ENCODE assay signal across 19 cellular contexts in the genomic region with DNA sequence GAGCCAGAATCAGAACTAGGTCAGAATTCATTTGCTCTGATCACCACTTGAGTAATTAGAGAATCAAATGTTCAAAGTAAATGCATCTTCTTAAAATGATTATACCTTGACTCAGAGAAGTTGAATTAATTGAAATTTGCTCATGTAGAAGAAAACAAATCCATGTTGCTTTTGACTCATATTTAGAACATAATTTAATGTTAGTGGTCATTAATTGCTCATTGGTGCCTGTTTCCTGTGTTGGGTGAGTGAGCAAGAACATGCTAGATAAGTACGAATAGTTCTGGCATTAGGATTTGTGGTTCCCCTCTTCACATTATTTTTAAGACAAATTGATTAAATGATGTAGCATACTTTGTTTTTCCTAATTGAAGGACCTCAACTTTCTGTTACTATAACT. TPM values are rescaled to one million over a fixed set of nuclear protein-coding genes. Genes with fewer than 3 reads are reported as not detected.
DNase-seq lines count a peak whose midpoint lies in the region; ATAC-seq, FAIRE-seq and TF ChIP-seq lines count a peak whose summit lies in the region.
"Had no signal": no experiment of that assay in that cellular context is flagged by ENCODE, and none has a peak within 500 bp of the region (broad histone marks: within the 10 kb centered on the region; RNA-seq: fewer than 3 reads in every experiment).

No MANE protein-coding gene starts in this region.

- in situ Hi-C loops in mammary epithelial cell (cut with MboI; ENCODE audit: low sequenced_read_pairs in 2 of 2) = no loop called here

- H3K27me3 ChIP-seq in mammary epithelial cell (ENCODE audit: insufficient read depth, low read length) (no peaks in the 10 kb centered on the region), astrocyte (ENCODE audit: insufficient read depth, low read length) (no peaks in the 10 kb centered on the region), pancreas (no peaks in the 10 kb centered on the region)
- H3K27me3 ChIP-seq: BLaER1 treated with 17β-estradiol and CSF1 and Interleukin-3, amounts not matched to agents 10 nM and 100 nM had no signal

- TF ChIP-seq CTCF in mammary epithelial cell (conservative IDR thresholded peaks at IDR 0.05 in 1 of 2, IDR thresholded peaks at IDR 0.05 in 1 of 2; ENCODE audit: extremely low read depth in 1 of 2, insufficient read depth in 1 of 2, low read depth in 1 of 2, low read length in 2 of 2) (no peak), MCF 10A (IDR thresholded peaks at IDR 0.05; ENCODE audit: unreplicated experiment) (no peak), astrocyte (IDR thresholded peaks at IDR 0.05; ENCODE audit: insufficient read depth, low read depth, low read length) (no peak), pancreas (IDR thresholded peaks at IDR 0.05) (no peak)

- H3K4me1 ChIP-seq in mammary epithelial cell (ENCODE audit: insufficient read depth, low read length) (peaks cover 4% of the 10 kb centered on the region), astrocyte (ENCODE audit: insufficient read depth, low read length) (no peaks in the 10 kb centered on the region), pancreas (peaks cover 0 to 15% (median 3%) of the 10 kb centered on the region in 3 donors)

- CTCF ChIA-PET in mammary epithelial cell (lab: Charles Lee; ENCODE audit: low non-redundant PET) = no interaction called here
- CTCF ChIA-PET in MCF 10A (lab: Yijun Ruan, JAX) = interaction anchor here (0.7 to 0.8 kb wide), 2 partner anchors 12 to 23 kb away, joined by 3 read pairs; no protein-coding TSS in a partner anchor

- BruUV-seq in mammary epithelial cell (replicated peaks; lab: Mats Ljungman, UMichigan) (no TSS peak), MCF 10A (replicated peaks; lab: Mats Ljungman, UMichigan) (no TSS peak)

- H3K4me2 ChIP-seq in mammary epithelial cell (ENCODE audit: insufficient read depth, low read depth, low read length) (no peak overlapping the region), astrocyte (ENCODE audit: low read length) (no peak overlapping the region)

- H3K9me3 ChIP-seq in mammary epithelial cell (replicated peaks; ENCODE audit: insufficient read depth, low read length) (no peaks in the 10 kb centered on the region), astrocyte (ENCODE audit: insufficient read depth, low read depth, low read length) (no peaks in the 10 kb centered on the region), pancreas (no peaks in the 10 kb centered on the region)
- H3K9me3 ChIP-seq: BLaER1 treated with 17β-estradiol and CSF1 and Interleukin-3, amounts not matched to agents 10 nM and 100 nM; HAP-1 had no signal

- FAIRE-seq in astrocyte (lab: Jason Lieb, UNC) (no peak), pancreas (lab: Jason Lieb, UNC) (no peak)

- H3K27me3 Mint-ChIP-seq in MCF 10A (ENCODE audit: insufficient read depth, unreplicated experiment) = no peaks in the 10 kb centered on the region
- H3K27me3 Mint-ChIP-seq in astrocyte (ENCODE audit: low read depth, unreplicated experiment) = no peaks in the 10 kb centered on the region

- H3K9me3 Mint-ChIP-seq in MCF 10A (ENCODE audit: unreplicated experiment) = no peaks in the 10 kb centered on the region
- no peaks in the 10 kb centered on the region for H3K9me3 Mint-ChIP-seq in astrocyte (ENCODE audit: unreplicated experiment)

- H4K20me1 ChIP-seq in mammary epithelial cell (ENCODE audit: insufficient read depth, low read length) (no peaks in the 10 kb centered on the region), astrocyte (ENCODE audit: insufficient read depth, low read length) (peaks cover 68% of the 10 kb centered on the region)

- POLR2A ChIA-PET in MCF 10A (lab: Yijun Ruan, JAX) = interaction anchor here (1.2 kb wide), 1 partner anchor 19 kb away, joined by 3 read pairs; a partner anchor contains a TSS

- 87% methylated on average over 1 of the region's 1 CpG for WGBS in mammary epithelial cell (ENCODE audit: low coverage, missing lambda C conversion rate)
- 87 to 92% methylated on average over 1 of the region's 1 CpG for WGBS in pancreas, 2 donors

- ATAC-seq in GM18511 (IDR thresholded peaks at IDR 0.05; ENCODE audit: unreplicated experiment) = no peak
- ATAC-seq in pancreas = no peak
- no peak for ATAC-seq in GM21528 (IDR thresholded peaks at IDR 0.05; ENCODE audit: low FRiP score, unreplicated experiment)

- H3K4me1 Mint-ChIP-seq in MCF 10A (ENCODE audit: insufficient read depth, unreplicated experiment) (peaks cover 10% of the 10 kb centered on the region), astrocyte (ENCODE audit: low read depth, unreplicated experiment) (peaks cover 29% of the 10 kb centered on the region)

- H3K36me3 Mint-ChIP-seq in MCF 10A (ENCODE audit: insufficient read depth, unreplicated experiment) (no peaks in the 10 kb centered on the region), astrocyte (ENCODE audit: low read depth, unreplicated experiment) (no peaks in the 10 kb centered on the region)

- H3K36me3 ChIP-seq in mammary epithelial cell (ENCODE audit: insufficient read depth, low read length) (peaks cover 2% of the 10 kb centered on the region), astrocyte (ENCODE audit: insufficient read depth, low read length) (no peaks in the 10 kb centered on the region), pancreas (no peaks in the 10 kb centered on the region)
- H3K36me3 ChIP-seq: BLaER1 treated with 17β-estradiol and CSF1 and Interleukin-3, amounts not matched to agents 10 nM and 100 nM; HAP-1 had no signal

- DNase-seq in mammary epithelial cell (peak; percentile 11), MCF 10A (ENCODE audit: unreplicated experiment) (no peak), astrocyte (ENCODE audit: low read depth) (peak; percentile 78), glomerular visceral epithelial cell (ENCODE audit: extremely low spot score) (peak; percentile 29), germinal center (ENCODE audit: low spot score) (no peak), pancreas (no peak)
- DNase-seq: IMR-90; Karpas-422; NCI-H1105; NCI-H1694 treated with DMSO at 0.1 percent for 48 hours; NCI-H345; NCI-H526 treated with DMSO at 0.1 percent for 48 hours; NK-92 treated with Interleukin-12 subunit alpha and Interleukin-12 subunit beta, amount 100 ng/mL, for 24 hours; RPMI8226; SIG-M5 had no signal

- H3K27ac Mint-ChIP-seq in MCF 10A (ENCODE audit: low read depth, unreplicated experiment) (no peak overlapping the region), astrocyte (ENCODE audit: unreplicated experiment) (no peak overlapping the region)

- H3K9ac ChIP-seq in mammary epithelial cell (ENCODE audit: insufficient read depth, low read length) = no peak overlapping the region
- H3K9ac ChIP-seq in astrocyte (ENCODE audit: low read length) = no peak overlapping the region
- H3K9ac ChIP-seq: BLaER1 treated with 17β-estradiol and CSF1 and Interleukin-3, amounts not matched to agents 10 nM and 100 nM had no signal

- H2AFZ ChIP-seq in mammary epithelial cell (ENCODE audit: low read depth, low read length) = no peak overlapping the region
- no peak overlapping the region for H2AFZ ChIP-seq in astrocyte (ENCODE audit: low read depth, low read length)

- intact Hi-C loops in mammary epithelial cell (cut with micrococcal nuclease) (no loop called here), MCF 10A (cut with micrococcal nuclease) (no loop called here), pancreas (cut with DNase I) (no loop called here)

- peaks cover 96% of the 10 kb centered on the region for H3K79me2 ChIP-seq in mammary epithelial cell (ENCODE audit: insufficient read depth, low read length)
- H3K79me2 ChIP-seq in astrocyte (ENCODE audit: insufficient read depth, low read length) = peaks cover 96% of the 10 kb centered on the region

- H3K4me3 Mint-ChIP-seq in MCF 10A (ENCODE audit: unreplicated experiment) = no peak overlapping the region
- no peak overlapping the region for H3K4me3 Mint-ChIP-seq in astrocyte (ENCODE audit: unreplicated experiment)

- no peak overlapping the region for H3K4me3 ChIP-seq in mammary epithelial cell (replicated peaks in 1 of 3; ENCODE audit: insufficient read depth in 1 of 3, low read depth in 2 of 3, low read length in 3 of 3)
- H3K4me3 ChIP-seq in astrocyte (ENCODE audit: insufficient read depth, low read depth, low read length) = no peak overlapping the region
- no peak overlapping the region for H3K4me3 ChIP-seq in pancreas
- H3K4me3 ChIP-seq: BLaER1 treated with 17β-estradiol and CSF1 and Interleukin-3, amounts not matched to agents 10 nM and 100 nM; HAP-1 had no signal

- H3K27ac ChIP-seq in mammary epithelial cell (ENCODE audit: insufficient read depth, low read depth, low read length) (no peak overlapping the region), astrocyte (ENCODE audit: low read depth, low read length) (no peak overlapping the region), pancreas (no peak overlapping the region)
- H3K27ac ChIP-seq: BLaER1 treated with 17β-estradiol and CSF1 and Interleukin-3, amounts not matched to agents 10 nM and 100 nM had no signal

- dilution Hi-C loops in mammary epithelial cell (cut with HindIII; ENCODE audit: low sequenced_read_pairs) = no loop called here

RNA-seq across cellular contexts. Expression of a gene that starts 19.0 kb away (rescaled TPM):
- total RNA-seq in mammary epithelial cell = 10 to 100 TPM; 12.9 to 26.0 TPM
- polyA plus RNA-seq in mammary epithelial cell = 3.6 TPM
- 9.3 TPM for polyA minus RNA-seq in mammary epithelial cell
- total RNA-seq in MCF 10A (2022) = 11.2 and 11.9 TPM in 2 replicates
- total RNA-seq in astrocyte = 22.6 and 25.2 TPM in 2 replicates
- total RNA-seq in pancreas = 10 to 100 TPM in 2 of 6 donors, 1 to 10 TPM in 4; 5.8 to 13.9 (median 7.0) TPM
- 1 to 10 TPM; 4.8 to 7.3 TPM for polyA plus RNA-seq in pancreas

Comparison
In these comparisons a context has a peak if more than half of its experiments do, and no peak if none do; other contexts are left out.
1. DNase-seq: peak in mammary epithelial cell (single experiment), astrocyte (single experiment) and glomerular visceral epithelial cell (single experiment); none in MCF 10A (single experiment), germinal center (single experiment) and pancreas (0 of 6).